ENCODE assay signal across 1 cellular context in the genomic region with DNA sequence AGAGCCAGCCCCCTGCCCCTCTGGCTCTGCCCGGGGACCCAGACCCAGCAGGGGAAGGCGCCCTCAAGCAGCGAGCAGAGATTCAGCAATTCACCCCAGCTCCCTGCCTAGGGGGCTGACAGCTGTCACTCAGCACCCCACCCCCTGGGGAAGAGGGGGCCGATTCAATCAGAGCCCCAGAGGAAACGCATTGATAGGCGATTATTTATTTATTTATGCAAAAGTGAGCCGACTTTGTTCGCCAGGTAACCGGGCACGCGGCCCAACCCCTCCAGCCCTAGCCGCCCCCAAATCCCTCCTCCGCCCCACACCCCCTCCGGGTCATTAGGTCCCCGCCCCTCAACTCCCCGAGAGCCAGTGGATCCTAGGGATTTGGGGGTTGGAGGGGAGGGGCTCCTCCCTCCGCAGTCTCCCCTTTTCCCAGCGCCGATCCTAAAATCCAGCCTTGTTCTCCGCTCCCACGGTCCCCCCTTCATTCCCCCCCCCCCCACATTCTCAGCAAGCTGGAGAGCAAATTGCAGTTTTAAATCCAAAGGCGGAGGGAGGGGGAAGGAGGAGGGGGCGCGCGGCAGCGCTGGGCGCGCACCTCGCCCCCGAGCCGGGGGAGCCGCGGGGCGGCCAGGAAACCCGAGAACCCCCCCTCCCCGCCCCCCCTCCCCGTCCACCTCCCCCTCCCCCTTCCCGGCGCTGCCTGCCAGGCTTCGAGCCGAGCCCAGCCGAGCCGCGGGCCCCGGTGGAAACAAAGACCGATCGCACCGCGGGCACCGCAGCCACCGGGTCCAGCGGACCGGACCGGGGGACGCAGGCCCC.
TF ChIP-seq lines count a peak whose summit lies in the region.

No MANE protein-coding gene starts in this region.

TF ChIP-seq in HepG2, 621 proteins besides CTCF, POLR2A, EP300 and RAD21 (continues in another document):
- TF ChIP-seq KDM5B (CRISPR knock-in tag; IDR thresholded peaks at IDR 0.05; ENCODE audit: borderline replicate concordance) = no peak
- no peak for TF ChIP-seq ZNF160 (CRISPR knock-in tag; IDR thresholded peaks at IDR 0.05)
- no peak for TF ChIP-seq ZNF274 (CRISPR knock-in tag; IDR thresholded peaks at IDR 0.05)
- TF ChIP-seq DR1 (CRISPR knock-in tag; IDR thresholded peaks at IDR 0.05) = no peak
- no peak for TF ChIP-seq ATF7 (IDR thresholded peaks at IDR 0.05)
- TF ChIP-seq ATF7 (CRISPR knock-in tag; IDR thresholded peaks at IDR 0.05) = no peak
- peak; percentile 47 for TF ChIP-seq SAP130 (CRISPR knock-in tag; IDR thresholded peaks at IDR 0.05; ENCODE audit: low read depth)
- no peak for TF ChIP-seq ZNF256 (CRISPR knock-in tag; conservative IDR thresholded peaks at IDR 0.05)
- TF ChIP-seq, protein P1, sequence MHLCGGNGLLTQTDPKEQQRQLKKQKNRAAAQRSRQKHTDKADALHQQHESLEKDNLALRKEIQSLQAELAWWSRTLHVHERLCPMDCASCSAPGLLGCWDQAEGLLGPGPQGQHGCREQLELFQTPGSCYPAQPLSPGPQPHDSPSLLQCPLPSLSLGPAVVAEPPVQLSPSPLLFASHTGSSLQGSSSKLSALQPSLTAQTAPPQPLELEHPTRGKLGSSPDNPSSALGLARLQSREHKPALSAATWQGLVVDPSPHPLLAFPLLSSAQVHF (CRISPR knock-in tag; IDR thresholded peaks at IDR 0.05) = no peak
- TF ChIP-seq ZSCAN9 (CRISPR knock-in tag; IDR thresholded peaks at IDR 0.05; ENCODE audit: borderline replicate concordance) = no peak
- peak; percentile 5; the same call in 1 of the 2 replicates for TF ChIP-seq ZFX (CRISPR knock-in tag; IDR thresholded peaks at IDR 0.05; ENCODE audit: low read depth)
- TF ChIP-seq, protein P2, sequence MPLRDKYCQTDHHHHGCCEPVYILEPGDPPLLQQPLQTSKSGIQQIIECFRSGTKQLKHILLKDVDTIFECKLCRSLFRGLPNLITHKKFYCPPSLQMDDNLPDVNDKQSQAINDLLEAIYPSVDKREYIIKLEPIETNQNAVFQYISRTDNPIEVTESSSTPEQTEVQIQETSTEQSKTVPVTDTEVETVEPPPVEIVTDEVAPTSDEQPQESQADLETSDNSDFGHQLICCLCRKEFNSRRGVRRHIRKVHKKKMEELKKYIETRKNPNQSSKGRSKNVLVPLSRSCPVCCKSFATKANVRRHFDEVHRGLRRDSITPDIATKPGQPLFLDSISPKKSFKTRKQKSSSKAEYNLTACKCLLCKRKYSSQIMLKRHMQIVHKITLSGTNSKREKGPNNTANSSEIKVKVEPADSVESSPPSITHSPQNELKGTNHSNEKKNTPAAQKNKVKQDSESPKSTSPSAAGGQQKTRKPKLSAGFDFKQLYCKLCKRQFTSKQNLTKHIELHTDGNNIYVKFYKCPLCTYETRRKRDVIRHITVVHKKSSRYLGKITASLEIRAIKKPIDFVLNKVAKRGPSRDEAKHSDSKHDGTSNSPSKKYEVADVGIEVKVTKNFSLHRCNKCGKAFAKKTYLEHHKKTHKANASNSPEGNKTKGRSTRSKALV (CRISPR knock-in tag; IDR thresholded peaks at IDR 0.05) = no peak
- peak; percentile 78; the same call in 1 of the 2 replicates for TF ChIP-seq ZNF263 (CRISPR knock-in tag; IDR thresholded peaks at IDR 0.05)
- no peak for TF ChIP-seq IRF9 (CRISPR knock-in tag; IDR thresholded peaks at IDR 0.05; ENCODE audit: borderline replicate concordance)
- TF ChIP-seq AHR (CRISPR knock-in tag; IDR thresholded peaks at IDR 0.05) = 0 out of 2 replicates have a peak, but pooled peaks have one; percentile 12
- TF ChIP-seq DNMT1 (CRISPR knock-in tag; IDR thresholded peaks at IDR 0.05) = no peak
- 0 out of 2 replicates have a peak, but pooled peaks have one; percentile 46 for TF ChIP-seq ZNF441 (CRISPR knock-in tag; IDR thresholded peaks at IDR 0.05; ENCODE audit: borderline replicate concordance)
- 0 out of 2 replicates have a peak, but pooled peaks have one; percentile 38 for TF ChIP-seq ZSCAN25 (CRISPR knock-in tag; IDR thresholded peaks at IDR 0.05)
- TF ChIP-seq ZNF224 (CRISPR knock-in tag; IDR thresholded peaks at IDR 0.05) = no peak
- TF ChIP-seq RBFOX2 (IDR thresholded peaks at IDR 0.05; ENCODE audit: low read depth, low read length) = 0 out of 2 replicates have a peak, but pooled peaks have one; percentile 2
- TF ChIP-seq ZZZ3 (CRISPR knock-in tag; IDR thresholded peaks at IDR 0.05; ENCODE audit: borderline replicate concordance) = no peak
- TF ChIP-seq ZNF468 (CRISPR knock-in tag; IDR thresholded peaks at IDR 0.05) = no peak
- TF ChIP-seq SMARCE1 (IDR thresholded peaks at IDR 0.05; ENCODE audit: borderline replicate concordance) = no peak
- no peak for TF ChIP-seq ZNF326 (CRISPR knock-in tag; IDR thresholded peaks at IDR 0.05; ENCODE audit: borderline replicate concordance)
- 0 out of 2 replicates have a peak, but pooled peaks have one; percentile 1 for TF ChIP-seq SALL1 (CRISPR knock-in tag; IDR thresholded peaks at IDR 0.05)
- no peak for TF ChIP-seq NR2C2 (CRISPR knock-in tag; IDR thresholded peaks at IDR 0.05; ENCODE audit: borderline replicate concordance)
- TF ChIP-seq, protein P3, sequence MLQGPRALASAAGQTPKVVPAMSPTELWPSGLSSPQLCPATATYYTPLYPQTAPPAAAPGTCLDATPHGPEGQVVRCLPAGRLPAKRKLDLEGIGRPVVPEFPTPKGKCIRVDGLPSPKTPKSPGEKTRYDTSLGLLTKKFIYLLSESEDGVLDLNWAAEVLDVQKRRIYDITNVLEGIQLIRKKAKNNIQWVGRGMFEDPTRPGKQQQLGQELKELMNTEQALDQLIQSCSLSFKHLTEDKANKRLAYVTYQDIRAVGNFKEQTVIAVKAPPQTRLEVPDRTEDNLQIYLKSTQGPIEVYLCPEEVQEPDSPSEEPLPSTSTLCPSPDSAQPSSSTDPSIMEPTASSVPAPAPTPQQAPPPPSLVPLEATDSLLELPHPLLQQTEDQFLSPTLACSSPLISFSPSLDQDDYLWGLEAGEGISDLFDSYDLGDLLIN (CRISPR knock-in tag; IDR thresholded peaks at IDR 0.05; ENCODE audit: borderline replicate concordance) = no peak
- TF ChIP-seq ZNF777 (CRISPR knock-in tag; IDR thresholded peaks at IDR 0.05) = peak; percentile 62; the same call in 1 of the 2 replicates
- TF ChIP-seq LCORL (IDR thresholded peaks at IDR 0.05) = no peak
- no peak for TF ChIP-seq LCORL (CRISPR knock-in tag; IDR thresholded peaks at IDR 0.05)
- TF ChIP-seq, protein P4, sequence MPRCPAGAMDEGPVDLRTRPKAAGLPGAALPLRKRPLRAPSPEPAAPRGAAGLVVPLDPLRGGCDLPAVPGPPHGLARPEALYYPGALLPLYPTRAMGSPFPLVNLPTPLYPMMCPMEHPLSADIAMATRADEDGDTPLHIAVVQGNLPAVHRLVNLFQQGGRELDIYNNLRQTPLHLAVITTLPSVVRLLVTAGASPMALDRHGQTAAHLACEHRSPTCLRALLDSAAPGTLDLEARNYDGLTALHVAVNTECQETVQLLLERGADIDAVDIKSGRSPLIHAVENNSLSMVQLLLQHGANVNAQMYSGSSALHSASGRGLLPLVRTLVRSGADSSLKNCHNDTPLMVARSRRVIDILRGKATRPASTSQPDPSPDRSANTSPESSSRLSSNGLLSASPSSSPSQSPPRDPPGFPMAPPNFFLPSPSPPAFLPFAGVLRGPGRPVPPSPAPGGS (CRISPR knock-in tag; IDR thresholded peaks at IDR 0.05) = no peak
- TF ChIP-seq ZNF34 (CRISPR knock-in tag; IDR thresholded peaks at IDR 0.05; ENCODE audit: borderline replicate concordance) = no peak
- 0 out of 2 replicates have a peak, but pooled peaks have one; percentile 21 for TF ChIP-seq HNF1B (CRISPR knock-in tag; IDR thresholded peaks at IDR 0.05)
- TF ChIP-seq PATZ1 (CRISPR knock-in tag; IDR thresholded peaks at IDR 0.05) = 0 out of 2 replicates have a peak, but pooled peaks have one; percentile 59
- no peak for TF ChIP-seq CHD4 (IDR thresholded peaks at IDR 0.05; ENCODE audit: borderline replicate concordance, low read length)
- TF ChIP-seq ZNF737 (CRISPR knock-in tag; IDR thresholded peaks at IDR 0.05; ENCODE audit: borderline replicate concordance) = no peak
- no peak for TF ChIP-seq HOXA7 (CRISPR knock-in tag; IDR thresholded peaks at IDR 0.05)
- TF ChIP-seq SRY (CRISPR knock-in tag; IDR thresholded peaks at IDR 0.05) = no peak
- TF ChIP-seq, protein P5, sequence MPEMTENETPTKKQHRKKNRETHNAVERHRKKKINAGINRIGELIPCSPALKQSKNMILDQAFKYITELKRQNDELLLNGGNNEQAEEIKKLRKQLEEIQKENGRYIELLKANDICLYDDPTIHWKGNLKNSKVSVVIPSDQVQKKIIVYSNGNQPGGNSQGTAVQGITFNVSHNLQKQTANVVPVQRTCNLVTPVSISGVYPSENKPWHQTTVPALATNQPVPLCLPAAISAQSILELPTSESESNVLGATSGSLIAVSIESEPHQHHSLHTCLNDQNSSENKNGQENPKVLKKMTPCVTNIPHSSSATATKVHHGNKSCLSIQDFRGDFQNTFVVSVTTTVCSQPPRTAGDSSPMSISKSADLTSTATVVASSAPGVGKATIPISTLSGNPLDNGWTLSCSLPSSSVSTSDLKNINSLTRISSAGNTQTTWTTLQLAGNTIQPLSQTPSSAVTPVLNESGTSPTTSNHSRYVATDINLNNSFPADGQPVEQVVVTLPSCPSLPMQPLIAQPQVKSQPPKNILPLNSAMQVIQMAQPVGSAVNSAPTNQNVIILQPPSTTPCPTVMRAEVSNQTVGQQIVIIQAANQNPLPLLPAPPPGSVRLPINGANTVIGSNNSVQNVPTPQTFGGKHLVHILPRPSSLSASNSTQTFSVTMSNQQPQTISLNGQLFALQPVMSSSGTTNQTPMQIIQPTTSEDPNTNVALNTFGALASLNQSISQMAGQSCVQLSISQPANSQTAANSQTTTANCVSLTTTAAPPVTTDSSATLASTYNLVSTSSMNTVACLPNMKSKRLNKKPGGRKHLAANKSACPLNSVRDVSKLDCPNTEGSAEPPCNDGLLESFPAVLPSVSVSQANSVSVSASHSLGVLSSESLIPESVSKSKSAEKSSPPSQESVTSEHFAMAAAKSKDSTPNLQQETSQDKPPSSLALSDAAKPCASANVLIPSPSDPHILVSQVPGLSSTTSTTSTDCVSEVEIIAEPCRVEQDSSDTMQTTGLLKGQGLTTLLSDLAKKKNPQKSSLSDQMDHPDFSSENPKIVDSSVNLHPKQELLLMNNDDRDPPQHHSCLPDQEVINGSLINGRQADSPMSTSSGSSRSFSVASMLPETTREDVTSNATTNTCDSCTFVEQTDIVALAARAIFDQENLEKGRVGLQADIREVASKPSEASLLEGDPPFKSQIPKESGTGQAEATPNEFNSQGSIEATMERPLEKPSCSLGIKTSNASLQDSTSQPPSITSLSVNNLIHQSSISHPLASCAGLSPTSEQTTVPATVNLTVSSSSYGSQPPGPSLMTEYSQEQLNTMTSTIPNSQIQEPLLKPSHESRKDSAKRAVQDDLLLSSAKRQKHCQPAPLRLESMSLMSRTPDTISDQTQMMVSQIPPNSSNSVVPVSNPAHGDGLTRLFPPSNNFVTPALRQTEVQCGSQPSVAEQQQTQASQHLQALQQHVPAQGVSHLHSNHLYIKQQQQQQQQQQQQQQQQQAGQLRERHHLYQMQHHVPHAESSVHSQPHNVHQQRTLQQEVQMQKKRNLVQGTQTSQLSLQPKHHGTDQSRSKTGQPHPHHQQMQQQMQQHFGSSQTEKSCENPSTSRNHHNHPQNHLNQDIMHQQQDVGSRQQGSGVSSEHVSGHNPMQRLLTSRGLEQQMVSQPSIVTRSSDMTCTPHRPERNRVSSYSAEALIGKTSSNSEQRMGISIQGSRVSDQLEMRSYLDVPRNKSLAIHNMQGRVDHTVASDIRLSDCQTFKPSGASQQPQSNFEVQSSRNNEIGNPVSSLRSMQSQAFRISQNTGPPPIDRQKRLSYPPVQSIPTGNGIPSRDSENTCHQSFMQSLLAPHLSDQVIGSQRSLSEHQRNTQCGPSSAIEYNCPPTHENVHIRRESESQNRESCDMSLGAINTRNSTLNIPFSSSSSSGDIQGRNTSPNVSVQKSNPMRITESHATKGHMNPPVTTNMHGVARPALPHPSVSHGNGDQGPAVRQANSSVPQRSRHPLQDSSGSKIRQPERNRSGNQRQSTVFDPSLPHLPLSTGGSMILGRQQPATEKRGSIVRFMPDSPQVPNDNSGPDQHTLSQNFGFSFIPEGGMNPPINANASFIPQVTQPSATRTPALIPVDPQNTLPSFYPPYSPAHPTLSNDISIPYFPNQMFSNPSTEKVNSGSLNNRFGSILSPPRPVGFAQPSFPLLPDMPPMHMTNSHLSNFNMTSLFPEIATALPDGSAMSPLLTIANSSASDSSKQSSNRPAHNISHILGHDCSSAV (CRISPR knock-in tag; IDR thresholded peaks at IDR 0.05; ENCODE audit: borderline replicate concordance) = no peak
- TF ChIP-seq THAP11 (CRISPR knock-in tag; IDR thresholded peaks at IDR 0.05) = peak; percentile 73
- no peak for TF ChIP-seq ZNF747 (CRISPR knock-in tag; IDR thresholded peaks at IDR 0.05; ENCODE audit: borderline replicate concordance)
- TF ChIP-seq KDM4B (CRISPR knock-in tag; IDR thresholded peaks at IDR 0.05) = no peak
